1 cellular context compared by ENCODE assay signal in the genomic region with DNA sequence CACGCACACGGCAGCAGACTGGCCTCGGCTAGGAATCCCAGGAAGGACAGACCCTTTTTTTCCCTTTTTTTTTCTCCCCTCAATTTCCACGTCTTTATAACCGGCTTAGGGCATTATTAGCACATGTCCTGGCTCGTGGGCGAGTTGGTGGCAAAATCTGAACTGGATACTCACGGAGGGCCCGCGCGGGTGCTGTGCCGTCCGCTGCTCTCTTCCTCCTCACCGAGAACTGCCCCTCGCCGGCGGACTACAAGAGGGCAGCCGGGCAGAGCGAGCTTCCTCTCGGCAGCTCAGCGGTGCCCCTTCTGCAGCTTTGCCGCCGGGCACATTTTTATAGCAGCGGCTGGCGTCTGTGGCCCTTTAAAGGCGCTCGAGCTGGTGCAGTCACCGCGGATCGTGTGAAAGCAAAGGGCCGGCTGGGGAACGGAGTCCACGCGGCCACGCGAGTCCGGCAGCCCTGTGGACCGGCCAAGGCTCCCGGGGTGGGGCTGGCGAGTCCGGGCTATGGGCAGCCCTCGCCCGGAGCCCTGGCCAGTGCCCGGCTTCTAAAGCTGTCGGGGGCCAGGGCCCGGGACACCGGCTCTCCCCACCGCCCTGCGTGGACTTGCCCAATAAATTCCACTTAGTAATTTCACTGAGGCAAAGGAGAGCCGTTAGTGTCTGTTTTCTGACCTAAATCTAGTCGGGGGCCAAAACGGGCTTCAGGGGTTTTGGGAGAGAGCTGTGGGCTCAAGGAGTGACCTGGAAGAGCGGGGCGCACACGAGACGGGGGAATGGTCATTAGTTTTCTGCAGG.
TF ChIP-seq lines count a peak whose summit lies in the region.

No MANE protein-coding gene starts in this region.

TF ChIP-seq in IMR-90, 13 proteins besides CTCF, POLR2A, EP300 and RAD21:
- no peak for TF ChIP-seq FOS (IDR thresholded peaks at IDR 0.05; ENCODE audit: low read depth, low read length)
- peak; percentile 8; the same call in 1 of the 2 replicates for TF ChIP-seq MAZ (IDR thresholded peaks at IDR 0.05; ENCODE audit: borderline replicate concordance, low read depth, low read length)
- TF ChIP-seq, protein P1, sequence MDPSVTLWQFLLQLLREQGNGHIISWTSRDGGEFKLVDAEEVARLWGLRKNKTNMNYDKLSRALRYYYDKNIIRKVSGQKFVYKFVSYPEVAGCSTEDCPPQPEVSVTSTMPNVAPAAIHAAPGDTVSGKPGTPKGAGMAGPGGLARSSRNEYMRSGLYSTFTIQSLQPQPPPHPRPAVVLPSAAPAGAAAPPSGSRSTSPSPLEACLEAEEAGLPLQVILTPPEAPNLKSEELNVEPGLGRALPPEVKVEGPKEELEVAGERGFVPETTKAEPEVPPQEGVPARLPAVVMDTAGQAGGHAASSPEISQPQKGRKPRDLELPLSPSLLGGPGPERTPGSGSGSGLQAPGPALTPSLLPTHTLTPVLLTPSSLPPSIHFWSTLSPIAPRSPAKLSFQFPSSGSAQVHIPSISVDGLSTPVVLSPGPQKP (IDR thresholded peaks at IDR 0.05; ENCODE audit: borderline replicate concordance, low read depth, low read length): no peak
